Comparison of ENCODE assay signal across 1 cellular context in the genomic region with DNA sequence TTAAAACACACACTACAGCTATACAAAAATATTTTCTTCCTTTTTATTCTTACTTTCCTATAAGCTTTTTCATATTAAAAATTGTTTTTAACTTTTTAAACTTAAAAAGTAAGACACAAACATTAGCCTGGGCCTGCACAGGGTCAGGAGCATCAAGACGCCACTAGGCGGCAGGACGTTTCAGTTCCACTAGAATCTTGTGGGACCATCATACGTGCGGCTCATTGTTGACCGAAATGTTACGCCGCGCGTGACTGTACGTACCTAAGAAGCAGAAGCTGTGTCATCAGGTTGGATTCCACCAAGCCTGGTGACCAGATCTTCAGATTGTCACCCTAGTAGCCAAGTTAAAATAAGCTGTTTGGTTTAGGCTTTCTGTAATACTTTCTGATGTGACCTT.
TF ChIP-seq lines count a peak whose summit lies in the region.

No MANE protein-coding gene starts in this region.

TF ChIP-seq in SK-N-SH, 30 proteins besides CTCF, POLR2A, EP300 and RAD21 (continued from another document):
- TF ChIP-seq, protein P1, sequence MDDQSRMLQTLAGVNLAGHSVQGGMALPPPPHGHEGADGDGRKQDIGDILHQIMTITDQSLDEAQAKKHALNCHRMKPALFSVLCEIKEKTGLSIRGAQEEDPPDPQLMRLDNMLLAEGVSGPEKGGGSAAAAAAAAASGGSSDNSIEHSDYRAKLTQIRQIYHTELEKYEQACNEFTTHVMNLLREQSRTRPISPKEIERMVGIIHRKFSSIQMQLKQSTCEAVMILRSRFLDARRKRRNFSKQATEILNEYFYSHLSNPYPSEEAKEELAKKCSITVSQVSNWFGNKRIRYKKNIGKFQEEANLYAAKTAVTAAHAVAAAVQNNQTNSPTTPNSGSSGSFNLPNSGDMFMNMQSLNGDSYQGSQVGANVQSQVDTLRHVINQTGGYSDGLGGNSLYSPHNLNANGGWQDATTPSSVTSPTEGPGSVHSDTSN (IDR thresholded peaks at IDR 0.05), result no peak
- no peak for TF ChIP-seq REST (IDR thresholded peaks at IDR 0.05; ENCODE audit: low read depth, low read length)
- no peak for TF ChIP-seq MEF2A (IDR thresholded peaks at IDR 0.05; ENCODE audit: borderline replicate concordance, low read depth)
- TF ChIP-seq NRF1 (IDR thresholded peaks at IDR 0.05; ENCODE audit: low read depth, low read length), result no peak
- TF ChIP-seq RXRA (IDR thresholded peaks at IDR 0.05; ENCODE audit: borderline replicate concordance, low read depth), result no peak
- no peak for TF ChIP-seq SMC3 (IDR thresholded peaks at IDR 0.05; ENCODE audit: low read depth, low read length)
